ENCODE assay signal across 1 cellular context in genomic region chr2:204763974-204764703, GRCh38.
TF ChIP-seq lines count a peak whose summit lies in the region.

No MANE protein-coding gene starts in this region.

TF ChIP-seq in HepG2, 621 proteins besides CTCF, POLR2A, EP300 and RAD21 (continued from another document):
- no peak for TF ChIP-seq IRX3 (CRISPR knock-in tag; IDR thresholded peaks at IDR 0.05; ENCODE audit: borderline replicate concordance, low read depth)
